Comparison of ENCODE assay signal across 8 cellular contexts in the genomic region with DNA sequence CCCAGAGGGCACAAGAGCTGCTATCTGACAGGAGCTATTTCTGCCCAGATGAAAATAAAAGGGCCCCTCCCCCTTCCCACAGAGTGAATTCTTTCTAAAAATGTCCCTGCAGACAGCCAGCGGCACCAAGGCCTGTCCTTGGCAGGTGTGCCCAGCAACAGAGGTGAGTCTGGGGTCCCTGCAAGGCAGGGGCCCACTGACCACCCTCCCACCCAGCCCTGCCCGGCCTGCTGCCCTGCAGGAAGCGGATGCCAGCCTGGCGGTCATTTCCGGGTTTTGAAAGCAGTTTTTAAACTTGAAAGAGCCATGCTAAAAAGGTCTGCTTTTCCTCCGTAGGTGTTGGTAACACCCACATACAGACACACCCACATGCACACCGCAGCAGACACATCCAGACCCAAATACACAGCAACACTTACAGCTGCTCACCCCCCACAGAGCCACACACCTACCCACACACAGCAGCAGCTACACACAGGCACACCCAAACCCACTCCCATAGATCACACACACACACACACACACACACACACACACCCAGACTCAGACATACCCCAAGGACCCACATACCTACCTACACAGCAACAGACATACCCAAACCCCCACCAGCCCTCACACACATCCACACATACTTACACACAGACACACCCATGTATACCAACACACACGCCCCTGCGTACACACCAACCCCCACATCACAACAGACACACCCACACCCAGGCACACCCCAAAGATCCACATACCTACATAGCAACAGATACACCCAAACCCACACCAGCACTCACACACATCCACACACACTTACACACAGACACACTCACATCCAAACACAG. TPM values are rescaled to one million over a fixed set of nuclear protein-coding genes. Genes with fewer than 3 reads are reported as not detected.
DNase-seq lines count a peak whose midpoint lies in the region; ATAC-seq and TF ChIP-seq lines count a peak whose summit lies in the region.

No MANE protein-coding gene starts in this region.

- H3K27me3 Mint-ChIP-seq in glutamatergic neuron (ENCODE audit: unreplicated experiment), result peaks cover 4% of the 10 kb centered on the region

- peaks cover 5% of the 10 kb centered on the region for H3K9me3 Mint-ChIP-seq in glutamatergic neuron (ENCODE audit: unreplicated experiment)

- H3K4me1 Mint-ChIP-seq in glutamatergic neuron (ENCODE audit: low read depth, unreplicated experiment), result peaks cover 29% of the 10 kb centered on the region

- in situ Hi-C loops in ACHN (cut with HindIII; ENCODE audit: low pct_ligation_motif_present, low pct_unique_long_range_greater_than_20kb, low sequenced_read_pairs), result no loop called here

- no peak for TF ChIP-seq CTCF in glutamatergic neuron (IDR thresholded peaks at IDR 0.05; ENCODE audit: partially characterized antibody, unreplicated experiment)

- ATAC-seq in HG02588 (IDR thresholded peaks at IDR 0.05; ENCODE audit: unreplicated experiment), result peak; percentile 32

- peak; percentile 49 for DNase-seq in ELR (ENCODE audit: low read depth)
- peak; percentile 43 for DNase-seq in RPMI7951 (ENCODE audit: low read depth)
- peak; percentile 86 for DNase-seq in activated gamma-delta T cell treated with Interleukin-2 at 50 U/mL for 16 hours
- no peak for DNase-seq in glutamatergic neuron
- peak; percentile 47 for DNase-seq in retina
- DNase-seq in iPS-NIHi7 (ENCODE audit: extremely low spot score), result no peak
- no peak for DNase-seq in ACHN

- H3K4me3 Mint-ChIP-seq in glutamatergic neuron (ENCODE audit: unreplicated experiment), result peak overlapping the region; percentile 67

- H3K36me3 Mint-ChIP-seq in glutamatergic neuron (ENCODE audit: unreplicated experiment), result no peaks in the 10 kb centered on the region

- peak overlapping the region; percentile 62 for H3K27ac Mint-ChIP-seq in glutamatergic neuron (ENCODE audit: unreplicated experiment)

RNA-seq across cellular contexts. Expression of gene ZFP36L2, which starts 7.6 kb away (rescaled TPM):
- total RNA-seq in RPMI7951 (2014; rRNA removed; shearing (Covaris generic)), result 6.4 and 9.1 TPM in 2 replicates
- 0.88 TPM for total RNA-seq in glutamatergic neuron (ENCODE audit: unreplicated experiment)

Comparison
In these comparisons a context has a peak if more than half of its experiments do, and no peak if none do; other contexts are left out.
1. DNase-seq: peak in ELR (single experiment), RPMI7951 (single experiment), activated gamma-delta T cell treated with Interleukin-2 at 50 U/mL for 16 hours (single experiment) and retina (single experiment); none in glutamatergic neuron (single experiment), iPS-NIHi7 (single experiment) and ACHN (single experiment).